ENCODE assay signal across 29 cellular contexts in genomic region chr1:182329471-182329870, GRCh38.
"Had no signal": no experiment of that assay in that cellular context is flagged by ENCODE, and none has a peak within 500 bp of the region (broad histone marks: within the 10 kb centered on the region; RNA-seq: fewer than 3 reads in every experiment).

No MANE protein-coding gene starts in this region.

- DNase-seq: dorsolateral prefrontal cortex; effector CD4-positive, alpha-beta T cell; endodermal cell; glutamatergic neuron; heart right ventricle; hippocampal formation; left lung; mesenchymal stem cell; mucosa of descending colon; naive B cell; spleen; stimulated activated naive B cell treated with anti-CD40 and anti-IgM and Interleukin-4, amounts not matched to agents 10 μg/mL and 1 μg/mL and 100 μg/mL, for 72 hours; upper lobe of right lung had no signal

- H3K27me3 ChIP-seq: dorsolateral prefrontal cortex, esophagus muscularis mucosa, foreskin keratinocyte, left lung, neutrophil, tibial nerve, upper lobe of right lung, uterus had no signal

- H3K4me3 Mint-ChIP-seq: endodermal cell; mesothelial cell of epicardium; natural killer cell treated with Interleukin-12 subunit alpha and Interleukin-12 subunit beta and Interleukin-15 and Interleukin-18, amount 100 ng/mL, for 72 hours; neural crest cell; stimulated activated naive B cell treated with anti-CD40 and anti-IgM and Interleukin-4, amounts not matched to agents 10 μg/mL and 1 μg/mL and 100 μg/mL, for 72 hours; stimulated activated naive CD8-positive, alpha-beta T cell treated with anti-CD3 and anti-CD28 coated beads, Interleukin-15, Interleukin-2, amounts not matched to agents 100 ng/mL and 50 ng/mL, for 24 hours had no signal

- H3K27ac ChIP-seq: epithelial cell of prostate, esophagus muscularis mucosa, foreskin keratinocyte, heart right ventricle, left lung, neutrophil, parathyroid adenoma, skin epidermis, spleen, thoracic aorta, upper lobe of right lung, uterus had no signal

- H3K4me1 ChIP-seq: foreskin keratinocyte, heart right ventricle, left lung, parathyroid adenoma, spleen, upper lobe of right lung, uterus had no signal

- H3K4me3 ChIP-seq: dorsolateral prefrontal cortex, esophagus muscularis mucosa, heart right ventricle, left lung, mucosa of descending colon, skin epidermis, spleen, thoracic aorta, tibial nerve, upper lobe of right lung, uterus had no signal

- H3K27ac Mint-ChIP-seq: endodermal cell; mesothelial cell of epicardium; natural killer cell treated with Interleukin-12 subunit alpha and Interleukin-12 subunit beta and Interleukin-15 and Interleukin-18, amount 100 ng/mL, for 72 hours; progenitor cell of endocrine pancreas; stimulated activated naive B cell treated with anti-CD40 and anti-IgM and Interleukin-4, amounts not matched to agents 10 μg/mL and 1 μg/mL and 100 μg/mL, for 72 hours; stimulated activated naive CD8-positive, alpha-beta T cell treated with anti-CD3 and anti-CD28 coated beads, Interleukin-15, Interleukin-2, amounts not matched to agents 100 ng/mL and 50 ng/mL, for 24 hours had no signal

- H3K36me3 ChIP-seq: esophagus muscularis mucosa, heart right ventricle, left lung, neutrophil, spleen, thoracic aorta, tibial nerve, upper lobe of right lung, uterus had no signal

- H3K9me3 Mint-ChIP-seq: endodermal cell; mesothelial cell of epicardium; natural killer cell treated with Interleukin-12 subunit alpha and Interleukin-12 subunit beta and Interleukin-15 and Interleukin-18, amount 100 ng/mL, for 72 hours; neural crest cell; stimulated activated naive B cell treated with anti-CD40 and anti-IgM and Interleukin-4, amounts not matched to agents 10 μg/mL and 1 μg/mL and 100 μg/mL, for 72 hours; stimulated activated naive CD8-positive, alpha-beta T cell treated with anti-CD3 and anti-CD28 coated beads, Interleukin-15, Interleukin-2, amounts not matched to agents 100 ng/mL and 50 ng/mL, for 24 hours had no signal

- H3K27me3 Mint-ChIP-seq: naive B cell; progenitor cell of endocrine pancreas; stimulated activated naive CD8-positive, alpha-beta T cell treated with anti-CD3 and anti-CD28 coated beads, Interleukin-15, Interleukin-2, amounts not matched to agents 100 ng/mL and 50 ng/mL, for 24 hours had no signal

- ATAC-seq: foreskin keratinocyte; left cardiac atrium; left lung; natural killer cell treated with Interleukin-12 subunit alpha and Interleukin-12 subunit beta and Interleukin-15 and Interleukin-18, amount 100 ng/mL, for 72 hours; right cardiac atrium; stimulated activated naive B cell treated with anti-CD40 and anti-IgM and Interleukin-4, amounts not matched to agents 10 μg/mL and 1 μg/mL and 100 μg/mL, for 72 hours; upper lobe of right lung had no signal

- H3K9me3 ChIP-seq: esophagus muscularis mucosa, heart right ventricle, left lung, mucosa of descending colon, neutrophil, spleen, thoracic aorta, tibial nerve, upper lobe of right lung, uterus had no signal

- H3K36me3 Mint-ChIP-seq: mesothelial cell of epicardium; naive B cell; natural killer cell treated with Interleukin-12 subunit alpha and Interleukin-12 subunit beta and Interleukin-15 and Interleukin-18, amount 100 ng/mL, for 72 hours; stimulated activated naive B cell treated with anti-CD40 and anti-IgM and Interleukin-4, amounts not matched to agents 10 μg/mL and 1 μg/mL and 100 μg/mL, for 72 hours had no signal
